19 cellular contexts compared by ENCODE assay signal in genomic region chr13:55230570-55230908, GRCh38.
"Had no signal": no experiment of that assay in that cellular context is flagged by ENCODE, and none has a peak within 500 bp of the region (broad histone marks: within the 10 kb centered on the region; RNA-seq: fewer than 3 reads in every experiment).

No MANE protein-coding gene starts in this region.

- ATAC-seq: activated naive CD4-positive, alpha-beta T cell treated with anti-CD3 and anti-CD28 coated beads, Interleukin-2, amount 50 U/mL, for 72 hours; lower lobe of right lung; natural killer cell; pancreas; sciatic nerve; stimulated activated effector memory CD8-positive, alpha-beta T cell treated with anti-CD3 and anti-CD28 coated beads, Interleukin-12 subunit alpha, Interleukin-12 subunit beta, amount 100 ng/mL, for 72 hours; T-helper 17 cell had no signal

- H3K36me3 ChIP-seq: adrenal gland, cardiac muscle cell, lower lobe of right lung, neutrophil, pancreas, stomach, upper lobe of left lung, WERI-Rb-1 had no signal

- H3K36me3 Mint-ChIP-seq: activated naive CD4-positive, alpha-beta T cell treated with anti-CD3 and anti-CD28 coated beads, Interleukin-2, amount 50 U/mL, for 72 hours; natural killer cell; stimulated activated effector memory CD8-positive, alpha-beta T cell treated with anti-CD3 and anti-CD28 coated beads, Interleukin-12 subunit alpha, Interleukin-12 subunit beta, amount 100 ng/mL, for 72 hours had no signal

- H3K27me3 Mint-ChIP-seq: T-helper 17 cell had no signal

- H3K27ac Mint-ChIP-seq: activated naive CD4-positive, alpha-beta T cell treated with anti-CD3 and anti-CD28 coated beads, Interleukin-2, amount 50 U/mL, for 72 hours; natural killer cell; stimulated activated effector memory CD8-positive, alpha-beta T cell treated with anti-CD3 and anti-CD28 coated beads, Interleukin-12 subunit alpha, Interleukin-12 subunit beta, amount 100 ng/mL, for 72 hours; T-helper 17 cell had no signal

- H3K4me3 Mint-ChIP-seq: natural killer cell; stimulated activated effector memory CD8-positive, alpha-beta T cell treated with anti-CD3 and anti-CD28 coated beads, Interleukin-12 subunit alpha, Interleukin-12 subunit beta, amount 100 ng/mL, for 72 hours; T-helper 17 cell had no signal

- H3K4me3 ChIP-seq: adrenal gland, cardiac muscle cell, lower lobe of right lung, pancreas, smooth muscle cell, stomach, upper lobe of left lung had no signal

- H3K27me3 ChIP-seq: adrenal gland, cardiac muscle cell, neutrophil, pancreas, stomach, upper lobe of left lung had no signal

- H3K4me1 ChIP-seq: adrenal gland, lower lobe of right lung, pancreas, stomach, upper lobe of left lung had no signal

- H3K4me1 Mint-ChIP-seq: natural killer cell; stimulated activated effector memory CD8-positive, alpha-beta T cell treated with anti-CD3 and anti-CD28 coated beads, Interleukin-12 subunit alpha, Interleukin-12 subunit beta, amount 100 ng/mL, for 72 hours; T-helper 17 cell had no signal

- H3K9me3 ChIP-seq: adrenal gland, lower lobe of right lung, neutrophil, pancreas, stomach, upper lobe of left lung had no signal

- DNase-seq: activated CD4-positive, alpha-beta T cell treated with anti-CD3 and anti-CD28 coated beads, Interleukin-2, amount 50 U/mL, for 4 hours; activated gamma-delta T cell treated with Interleukin-2 at 50 U/mL for 16 hours; adrenal gland; dermis blood vessel endothelial cell; effector memory CD4-positive, alpha-beta T cell; lower lobe of right lung; natural killer cell; pancreas; stimulated activated CD4-positive, alpha-beta T cell treated with anti-CD3 and anti-CD28 coated beads, Interleukin-4, amount 100 ng/mL, for 24 hours; stomach; T-helper 17 cell; upper lobe of left lung; WERI-Rb-1 had no signal

- H3K27ac ChIP-seq: adrenal gland, cardiac muscle cell, lower lobe of right lung, neutrophil, pancreas, stomach, upper lobe of left lung, WERI-Rb-1 had no signal
